8 cellular contexts compared by ENCODE assay signal in the genomic region with DNA sequence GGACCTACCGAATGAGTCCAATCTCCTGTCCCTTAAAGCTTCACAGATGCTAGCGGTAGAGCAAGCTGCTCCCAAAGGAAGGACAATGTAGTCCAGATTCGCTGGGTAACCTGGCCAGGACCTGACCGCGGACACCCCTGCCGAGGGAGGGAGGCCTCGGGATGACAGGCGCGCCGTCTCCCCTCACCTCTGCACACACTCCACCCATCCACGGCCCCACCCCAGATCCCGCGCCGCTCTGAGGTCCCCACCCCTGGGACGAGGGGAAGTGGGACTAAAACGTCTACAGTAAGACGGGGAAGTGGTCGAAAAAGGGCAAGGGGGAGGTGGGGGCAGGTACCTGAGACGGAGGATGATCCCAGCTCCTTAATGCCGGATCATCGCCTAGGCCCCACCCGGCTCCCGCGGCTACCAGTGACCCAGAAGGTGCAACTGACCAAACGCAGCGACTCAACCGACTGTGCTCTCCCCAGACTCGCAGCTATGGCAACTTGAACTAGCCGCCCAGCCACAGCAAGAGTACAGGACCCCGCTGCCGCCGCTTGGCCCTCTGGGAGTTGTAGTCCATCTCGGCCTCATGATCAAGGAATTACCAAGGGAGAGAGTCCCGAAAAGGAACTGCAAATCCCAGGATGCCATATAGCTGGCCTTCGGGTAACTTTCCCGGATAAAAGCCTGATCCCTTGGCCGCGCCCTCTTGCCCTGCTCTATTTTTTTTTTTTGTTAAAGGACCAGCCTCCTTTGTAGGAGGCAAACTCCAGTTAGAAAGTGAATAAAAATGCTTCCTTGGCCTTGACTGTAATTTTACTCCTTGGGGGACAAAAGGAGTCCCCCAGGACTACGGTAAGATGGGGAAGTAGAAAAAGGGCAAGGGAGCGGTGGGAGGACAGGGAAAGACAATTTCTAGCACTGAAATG. TPM values are rescaled to one million over a fixed set of nuclear protein-coding genes. Genes with fewer than 3 reads are reported as not detected.
DNase-seq lines count a peak whose midpoint lies in the region; ATAC-seq, FAIRE-seq and TF ChIP-seq lines count a peak whose summit lies in the region.

Gene CEP128 (minus strand): TSS at position 498 of the 917 bp plus-strand sequence.

- H3K4me3 ChIP-seq in fibroblast of pulmonary artery (replicated peaks; ENCODE audit: low read depth, low read length): peak within 1 kb of the TSS; percentile 82

- no peaks in the 10 kb centered on the region for H3K9me3 Mint-ChIP-seq in natural killer cell treated with Interleukin-12 subunit alpha and Interleukin-12 subunit beta and Interleukin-15 and Interleukin-18, amount 100 ng/mL, for 72 hours

- H3K36me3 Mint-ChIP-seq in natural killer cell treated with Interleukin-12 subunit alpha and Interleukin-12 subunit beta and Interleukin-15 and Interleukin-18, amount 100 ng/mL, for 72 hours: no peaks in the 10 kb centered on the region

- peak; percentile 60 for TF ChIP-seq POLR2A in H54 (IDR thresholded peaks at IDR 0.05; ENCODE audit: low read depth, low read length)

- peak; percentile 92 for FAIRE-seq in H54 (lab: Jason Lieb, UNC)

- peaks cover 0 to 3% of the 10 kb centered on the region in 2 donors for H3K27me3 Mint-ChIP-seq in natural killer cell treated with Interleukin-12 subunit alpha and Interleukin-12 subunit beta and Interleukin-15 and Interleukin-18, amount 100 ng/mL, for 72 hours

- ATAC-seq in natural killer cell treated with Interleukin-12 subunit alpha and Interleukin-12 subunit beta and Interleukin-15 and Interleukin-18, amount 100 ng/mL, for 72 hours: peak; percentile 98 to 99

- peak within 1 kb of the TSS; percentile 85 for H3K4me3 Mint-ChIP-seq in natural killer cell treated with Interleukin-12 subunit alpha and Interleukin-12 subunit beta and Interleukin-15 and Interleukin-18, amount 100 ng/mL, for 72 hours

- DNase-seq in ELR (ENCODE audit: low read depth): peak; percentile 99
- peak; percentile 56 for DNase-seq in H54 (ENCODE audit: insufficient read length, low spot score)
- DNase-seq in LoVo (ENCODE audit: low spot score): peak; percentile 97
- DNase-seq in SHP77 (lab: John Stamatoyannopoulos, UW): peak; percentile 95 to 98
- peak; percentile 82 for DNase-seq in activated T-helper 9 cell treated with anti-CD3 and anti-CD28 coated beads, Interleukin-2, amount 50 U/mL, for 16 hours (ENCODE audit: low read depth)
- peak; percentile 98 for DNase-seq in fibroblast of pulmonary artery (ENCODE audit: low read depth)
- DNase-seq in natural killer cell treated with Interleukin-12 subunit alpha and Interleukin-12 subunit beta and Interleukin-15 and Interleukin-18, amount 100 ng/mL, for 72 hours (ENCODE audit: low spot score): peak; percentile 92
- peak; percentile 87 for DNase-seq in stimulated activated naive CD4-positive, alpha-beta T cell treated with Interleukin-2 at 50 U/mL for 16 hours (lab: John Stamatoyannopoulos, UW)

- TF ChIP-seq CTCF in fibroblast of pulmonary artery (IDR thresholded peaks at IDR 0.05; ENCODE audit: low read length, missing control alignments): no peak

- H3K27ac Mint-ChIP-seq in natural killer cell treated with Interleukin-12 subunit alpha and Interleukin-12 subunit beta and Interleukin-15 and Interleukin-18, amount 100 ng/mL, for 72 hours: peak within 1 kb of the TSS; percentile 78 to 91

- H3K4me1 Mint-ChIP-seq in natural killer cell treated with Interleukin-12 subunit alpha and Interleukin-12 subunit beta and Interleukin-15 and Interleukin-18, amount 100 ng/mL, for 72 hours (ENCODE audit: low read depth in 2 of 2): peaks cover 18% of the 10 kb centered on the region in 2 donors

RNA-seq across cellular contexts. Expression of gene CEP128, which starts in this region (rescaled TPM):
- total RNA-seq in natural killer cell treated with Interleukin-12 subunit alpha and Interleukin-12 subunit beta and Interleukin-15 and Interleukin-18, amount 100 ng/mL, for 72 hours: 10 to 100 TPM; 18.1 to 42.2 TPM

Comparison
In these comparisons a context has a peak if more than half of its experiments do, and no peak if none do; other contexts are left out.
1. Peak in every context shown above with its lines: DNase-seq, ATAC-seq and H3K4me3 ChIP-seq.